In the genomic region with DNA sequence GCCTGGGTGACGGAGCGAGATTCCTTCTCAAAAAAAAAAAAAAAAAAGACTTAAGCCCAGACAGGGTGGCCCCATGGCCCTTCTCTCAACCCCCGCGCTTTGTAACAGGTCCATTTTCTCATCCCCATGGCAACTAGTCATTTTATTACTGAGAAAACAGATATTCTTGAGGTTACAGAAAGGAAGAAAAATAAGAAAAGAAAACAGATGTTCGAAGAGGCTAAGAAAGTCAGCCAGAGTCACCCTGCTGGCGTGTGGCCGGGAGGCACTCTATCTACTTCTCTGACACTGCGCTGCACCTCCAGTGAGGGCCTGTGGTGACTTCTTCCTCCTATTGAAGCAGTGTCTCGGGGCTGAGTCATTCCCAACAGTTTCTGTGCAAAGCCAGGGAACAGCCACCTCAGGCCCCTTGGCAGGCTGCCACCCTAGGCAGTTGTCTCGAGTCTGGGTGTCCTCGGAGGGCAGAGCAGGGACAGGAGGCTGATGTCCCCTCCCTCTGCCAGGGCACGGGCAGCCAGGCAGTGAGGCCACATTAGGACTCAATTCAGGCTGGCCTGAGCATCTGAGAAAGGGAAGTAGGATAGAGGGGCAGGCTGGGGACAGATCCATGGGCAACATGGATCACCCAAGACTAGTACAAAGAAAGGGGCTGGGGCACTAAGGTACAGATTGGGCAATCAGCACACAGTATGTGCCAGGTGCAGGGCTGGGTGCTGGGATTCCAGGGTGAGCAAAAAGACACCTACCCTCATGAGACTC, we compare ENCODE assay signal across 7 cellular contexts. TPM values are rescaled to one million over a fixed set of nuclear protein-coding genes. Genes with fewer than 3 reads are reported as not detected.
DNase-seq lines count a peak whose midpoint lies in the region; ATAC-seq and TF ChIP-seq lines count a peak whose summit lies in the region.

No MANE protein-coding gene starts in this region.

- H3K4me1 Mint-ChIP-seq in mesothelial cell of epicardium, result peaks cover 18% of the 10 kb centered on the region

- WGBS in tibial nerve, 2 donors, result 17 to 18% methylated on average over 12 of the region's 12 CpGs

- H3K4me3 Mint-ChIP-seq in mesothelial cell of epicardium, result peak overlapping the region; percentile 36

- peak overlapping the region; percentile 95 for H3K27ac Mint-ChIP-seq in mesothelial cell of epicardium

- H3K36me3 ChIP-seq in duodenal mucosa (ENCODE audit: control insufficient read depth in 1 of 2, insufficient read depth in 2 of 2, low read length in 2 of 2) (no peaks in the 10 kb centered on the region), tibial nerve (no peaks in the 10 kb centered on the region)

- H3K27me3 ChIP-seq in duodenal mucosa (ENCODE audit: control insufficient read depth in 1 of 2, insufficient read depth in 2 of 2, low read length in 2 of 2), result no peaks in the 10 kb centered on the region
- no peaks in the 10 kb centered on the region for H3K27me3 ChIP-seq in tibial nerve

- no peak overlapping the region for H3K4me3 ChIP-seq in duodenal mucosa (ENCODE audit: low read depth in 1 of 2, low read length in 2 of 2)
- no peak overlapping the region for H3K4me3 ChIP-seq in tibial nerve

- DNase-seq in Daoy (ENCODE audit: low read depth) (peak; percentile 92), SIG-M5 treated with dmso at 0.1 percent for 504 hours (lab: John Stamatoyannopoulos, UW; ENCODE audit: unreplicated experiment) (peak; percentile 88), mesothelial cell of epicardium (ENCODE audit: low spot score in 2 of 2, unreplicated experiment in 2 of 2) (peak in 1 of 2 experiments; percentile 67), tibial nerve (ENCODE audit: low spot score in 2 of 2) (peak; percentile 59 to 68), NK-92 (lab: John Stamatoyannopoulos, UW; ENCODE audit: unreplicated experiment) (no peak)

- TF ChIP-seq CTCF in mesothelial cell of epicardium (IDR thresholded peaks at IDR 0.05; ENCODE audit: unreplicated experiment) (no peak), tibial nerve (IDR thresholded peaks at IDR 0.05) (no peak)

- no peaks in the 10 kb centered on the region for H3K36me3 Mint-ChIP-seq in mesothelial cell of epicardium

- peak overlapping the region in 1 of 2 donors; percentile 54 for H3K9ac ChIP-seq in duodenal mucosa (ENCODE audit: low read depth in 1 of 2, low read length in 2 of 2)

- ATAC-seq in HG03442 (IDR thresholded peaks at IDR 0.05; ENCODE audit: unreplicated experiment), result peak; percentile 49

- H3K27me3 Mint-ChIP-seq in mesothelial cell of epicardium (ENCODE audit: low read depth), result peaks cover 14% of the 10 kb centered on the region

- H3K27ac ChIP-seq in duodenal mucosa (ENCODE audit: low read depth, low read length) (peak overlapping the region; percentile 26), tibial nerve (peak overlapping the region in 3 of 4 donors; percentile 54 to 72 (median 62))

- TF ChIP-seq POLR2A in tibial nerve (IDR thresholded peaks at IDR 0.05), result no peak

- H3K9me3 ChIP-seq in duodenal mucosa (ENCODE audit: control insufficient read depth in 1 of 2, low read length in 2 of 2) (peaks cover 3 to 5% of the 10 kb centered on the region in 2 donors), tibial nerve (peaks cover 0 to 5% (median 0%) of the 10 kb centered on the region in 4 donors)

- H3K4me1 ChIP-seq in duodenal mucosa (ENCODE audit: control insufficient read depth in 1 of 2, insufficient read depth in 2 of 2, low read length in 2 of 2) (peaks cover 8 to 17% of the 10 kb centered on the region in 2 donors), tibial nerve (peaks cover 0 to 11% (median 3%) of the 10 kb centered on the region in 4 donors)

- no peaks in the 10 kb centered on the region for H3K9me3 Mint-ChIP-seq in mesothelial cell of epicardium

- no peak for TF ChIP-seq EP300 in tibial nerve (IDR thresholded peaks at IDR 0.05)

RNA-seq across cellular contexts. Expression of gene SYVN1, which starts 16.4 kb away (rescaled TPM):
- 8.8 and 11.5 TPM in 2 replicates for total RNA-seq in Daoy (2014; rRNA removed; shearing (Covaris generic))
- 45.4 to 52.6 TPM (median 47.8 TPM) in 3 replicates for total RNA-seq in mesothelial cell of epicardium
- total RNA-seq in tibial nerve, result 10 to 100 TPM; 31.6 to 72.6 (median 58.3) TPM

RNA-seq across cellular contexts. Expression of gene SPDYC, which starts 19.3 kb away (rescaled TPM):
- not detected in 2 replicates for total RNA-seq in Daoy (2014; rRNA removed; shearing (Covaris generic))
- total RNA-seq in mesothelial cell of epicardium (not detected in 3 replicates), tibial nerve (not detected)

RNA-seq across cellular contexts. Expression of gene MRPL49, which starts 28.6 kb away (rescaled TPM):
- total RNA-seq in Daoy (2014; rRNA removed; shearing (Covaris generic)), result 63.2 and 68.2 TPM in 2 replicates
- total RNA-seq in mesothelial cell of epicardium (41.3 to 45.3 TPM (median 43.8 TPM) in 3 replicates), tibial nerve (10 to 100 TPM; 48.8 to 55.9 (median 54.2) TPM)

RNA-seq across cellular contexts. Expression of gene FAU, which starts 28.8 kb away (rescaled TPM):
- total RNA-seq in Daoy (2014; rRNA removed; shearing (Covaris generic)), result 578 and 654 TPM in 2 replicates
- total RNA-seq in mesothelial cell of epicardium, result 710 to 765 TPM (median 760 TPM) in 3 replicates
- total RNA-seq in tibial nerve, result 1,000 to 10,000 TPM; 1,078 to 1,548 (median 1,229) TPM

RNA-seq across cellular contexts. Expression of gene CAPN1, which starts 31.0 kb away (rescaled TPM):
- 30.1 and 30.7 TPM in 2 replicates for total RNA-seq in Daoy (2014; rRNA removed; shearing (Covaris generic))
- 176 to 196 TPM (median 192 TPM) in 3 replicates for total RNA-seq in mesothelial cell of epicardium
- total RNA-seq in tibial nerve, result 100 to 1,000 TPM; 108 to 209 (median 150) TPM
